10 cellular contexts compared by ENCODE assay signal in the genomic region with DNA sequence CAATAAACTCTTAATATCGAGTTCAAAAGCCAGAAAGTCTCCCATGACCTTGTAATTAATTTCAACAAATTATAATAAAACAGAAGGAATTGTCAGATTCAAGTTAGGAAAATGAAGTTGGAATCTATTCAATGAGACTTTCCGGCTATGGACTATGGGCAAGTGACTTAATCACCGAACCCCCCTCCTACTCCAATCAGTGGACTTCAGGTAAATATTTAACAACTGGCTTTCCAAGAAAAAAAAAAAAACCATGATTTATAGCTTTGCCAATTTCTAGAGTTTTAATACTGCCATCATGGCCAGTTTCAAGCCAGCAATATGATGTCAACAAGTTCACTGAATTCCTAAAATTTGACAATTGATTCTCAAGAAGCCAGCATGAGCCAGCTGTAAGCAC. TPM values are rescaled to one million over a fixed set of nuclear protein-coding genes. Genes with fewer than 3 reads are reported as not detected.
"Had no signal": no experiment of that assay in that cellular context is flagged by ENCODE, and none has a peak within 500 bp of the region (broad histone marks: within the 10 kb centered on the region; RNA-seq: fewer than 3 reads in every experiment).

No MANE protein-coding gene starts in this region.

- ATAC-seq: HCT116 had no signal

- H2AFZ ChIP-seq: GM23248 had no signal

- H3K9me3 Mint-ChIP-seq: H9, HFFc6 had no signal

- H3K4me3 ChIP-seq: GM23248, HAP-1 had no signal

- H3K27ac ChIP-seq: GM23248 had no signal

- DNase-seq: GM23248, GOT3, H7, H9, HCEC 1CT, HFFc6 had no signal

- H3K9me3 ChIP-seq: HAP-1 had no signal

- H3K4me3 Mint-ChIP-seq: H9, HFFc6 had no signal

- H3K27ac Mint-ChIP-seq: HFFc6 had no signal

- H3K36me3 ChIP-seq: HAP-1 had no signal

RNA-seq across cellular contexts. Expression of a gene that starts 4.5 kb away (rescaled TPM):
- total RNA-seq: GM23248, H1, H4, H9, HFFc6 had no signal
- polyA plus RNA-seq: GM23248 had no signal

RNA-seq across cellular contexts. Expression of a gene that starts 43.8 kb away (rescaled TPM):
- total RNA-seq: GM23248, H4, H7, H9, HFFc6 had no signal
- polyA plus RNA-seq: GM23248, H1 had no signal
